Comparison of ENCODE assay signal across 10 cellular contexts in the genomic region with DNA sequence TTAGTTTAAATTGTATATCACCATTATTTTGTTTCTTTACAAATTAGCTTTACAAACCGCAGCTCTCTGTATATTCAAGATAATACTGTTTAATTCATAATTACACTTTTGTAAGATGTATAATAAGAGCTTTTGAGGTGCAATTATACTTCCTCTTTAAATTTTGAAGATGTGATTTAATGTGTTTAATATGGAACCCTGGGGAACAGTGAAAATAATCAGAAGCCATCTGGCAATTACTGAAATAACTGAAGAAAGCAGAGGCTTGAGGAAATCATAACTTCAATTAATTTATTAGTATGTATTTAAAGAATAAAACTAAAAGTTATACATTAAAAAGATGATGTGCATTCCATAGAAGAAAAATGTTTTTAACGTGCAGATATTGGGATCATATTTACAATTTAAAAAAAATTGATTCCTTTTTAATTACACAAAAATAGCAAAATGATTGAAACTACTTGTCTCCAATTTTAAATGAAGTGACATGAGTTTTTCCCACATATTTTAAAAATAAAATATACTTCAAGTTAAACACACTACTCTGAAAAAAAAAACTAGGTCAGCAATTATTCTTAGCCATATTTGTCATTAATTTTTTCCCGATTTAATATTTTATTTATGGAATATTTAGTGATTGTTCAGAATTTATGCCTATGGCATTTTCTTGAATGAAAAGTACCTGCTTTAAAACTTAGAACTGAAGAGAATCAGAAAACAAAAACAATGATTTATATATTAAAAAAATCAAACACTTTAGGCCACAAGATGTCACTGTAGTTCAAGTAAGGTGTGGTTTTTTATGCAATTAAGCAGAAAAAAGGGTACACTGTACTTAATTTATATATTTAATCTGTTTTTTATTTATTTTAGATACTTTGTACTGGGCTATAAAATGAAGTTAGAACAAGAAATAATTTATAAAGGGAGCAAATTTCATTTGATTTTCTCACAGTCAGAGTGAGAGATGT.
DNase-seq lines count a peak whose midpoint lies in the region; ATAC-seq, FAIRE-seq and TF ChIP-seq lines count a peak whose summit lies in the region.
"Had no signal": no experiment of that assay in that cellular context is flagged by ENCODE, and none has a peak within 500 bp of the region (broad histone marks: within the 10 kb centered on the region; RNA-seq: fewer than 3 reads in every experiment).

No MANE protein-coding gene starts in this region.

- H3K27ac ChIP-seq in Karpas-422 (ENCODE audit: low read length): no peak overlapping the region

- no peak overlapping the region for H3K9ac ChIP-seq in Karpas-422 (ENCODE audit: low read length)

- FAIRE-seq in TTC549 (lab: Jason Lieb, UNC): peak; percentile 81

- H3K79me2 ChIP-seq in Karpas-422 (ENCODE audit: low read length): no peaks in the 10 kb centered on the region

- no peaks in the 10 kb centered on the region for H3K36me3 ChIP-seq in Karpas-422 (ENCODE audit: insufficient read depth, low read length)
- no peaks in the 10 kb centered on the region for H3K36me3 ChIP-seq in kidney epithelial cell (ENCODE audit: control insufficient read depth, insufficient read depth, low read length)

- H3K4me1 ChIP-seq in Karpas-422 (ENCODE audit: low read length): no peaks in the 10 kb centered on the region

- no peak overlapping the region for H2AFZ ChIP-seq in Karpas-422 (ENCODE audit: low read length)

- no peaks in the 10 kb centered on the region for H3K9me3 ChIP-seq in Karpas-422 (ENCODE audit: low read length)

- peak; percentile 28 for TF ChIP-seq CTCF in kidney epithelial cell (IDR thresholded peaks at IDR 0.05; ENCODE audit: insufficient read depth, low read length, poor library complexity, severe bottlenecking)

- H3K9me2 ChIP-seq in Karpas-422 (replicated peaks; ENCODE audit: insufficient read depth, low read length): no peaks in the 10 kb centered on the region

- ATAC-seq in HG02852 (IDR thresholded peaks at IDR 0.05; ENCODE audit: unreplicated experiment): no peak
- ATAC-seq: esophagus mucosa had no signal

- H3K4me3 ChIP-seq in Karpas-422 (ENCODE audit: low read length) (no peak overlapping the region), kidney epithelial cell (ENCODE audit: low read depth, low read length) (no peak overlapping the region)

- H4K20me1 ChIP-seq in Karpas-422 (ENCODE audit: insufficient read depth, low read depth, low read length): no peaks in the 10 kb centered on the region

- H3K27me3 ChIP-seq in Karpas-422 (ENCODE audit: low read length): no peaks in the 10 kb centered on the region
- no peaks in the 10 kb centered on the region for H3K27me3 ChIP-seq in kidney epithelial cell (ENCODE audit: control insufficient read depth, insufficient read depth, low read length)

- peak; percentile 4 for DNase-seq in DMS53 treated with DMSO at 0.1 percent for 48 hours (lab: John Stamatoyannopoulos, UW; ENCODE audit: unreplicated experiment)
- DNase-seq in Karpas-422: peak; percentile 51
- DNase-seq in kidney epithelial cell (ENCODE audit: low read depth): no peak
- no peak for DNase-seq in stimulated activated CD4-positive, alpha-beta T cell treated with anti-CD3 and anti-CD28 coated beads, Interleukin-15, amount 100 ng/mL, for 24 hours
- DNase-seq in MV-4-11 (lab: John Stamatoyannopoulos, UW): no peak
- DNase-seq in GOT3 (lab: John Stamatoyannopoulos, UW): no peak
- DNase-seq: naive B cell had no signal

- H3K4me2 ChIP-seq in Karpas-422 (ENCODE audit: low read depth, low read length, poor library complexity, severe bottlenecking): no peak overlapping the region

Comparison
In these comparisons a context has a peak if more than half of its experiments do, and no peak if none do; other contexts are left out.
1. DNase-seq: peak in DMS53 treated with DMSO at 0.1 percent for 48 hours (single experiment) and Karpas-422 (single experiment); none in kidney epithelial cell (single experiment), stimulated activated CD4-positive, alpha-beta T cell treated with anti-CD3 and anti-CD28 coated beads, Interleukin-15, amount 100 ng/mL, for 24 hours (single experiment), MV-4-11 (single experiment) and GOT3 (single experiment).